In the genomic region with DNA sequence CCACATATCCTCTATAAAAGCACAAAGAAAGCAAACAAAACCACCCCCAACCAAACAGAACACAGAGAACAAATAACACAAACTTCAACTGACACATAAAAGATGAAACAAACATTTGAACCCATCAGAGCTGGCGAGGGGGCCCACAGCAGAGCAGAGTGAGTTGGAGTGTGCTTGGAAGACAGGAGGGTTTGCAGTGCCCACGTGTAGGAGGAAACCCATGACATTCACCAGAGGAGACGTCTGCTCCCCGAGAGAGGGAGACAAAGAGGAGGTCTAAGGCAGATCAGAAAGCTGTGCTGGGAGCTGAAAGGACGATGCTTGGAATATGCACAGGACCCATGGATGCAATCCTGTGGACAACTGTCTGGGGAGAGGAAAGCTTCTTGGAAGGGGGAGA, we compare ENCODE assay signal across 2 cellular contexts.
TF ChIP-seq lines count a peak whose summit lies in the region.

No MANE protein-coding gene starts in this region.

TF ChIP-seq in SK-N-SH, 30 proteins besides CTCF, POLR2A, EP300 and RAD21 (continued from another document):
- TF ChIP-seq MXI1 (IDR thresholded peaks at IDR 0.05; ENCODE audit: low read depth, low read length) (peak; percentile 34; the same call in 1 of the 2 replicates), SMC3 (IDR thresholded peaks at IDR 0.05; ENCODE audit: low read depth, low read length) (peak; percentile 5; the same call in 1 of the 2 replicates), CHD2 (IDR thresholded peaks at IDR 0.05; ENCODE audit: low read length, partially characterized antibody) (no peak), RXRA (IDR thresholded peaks at IDR 0.05; ENCODE audit: borderline replicate concordance, low read depth) (no peak), MEF2A (IDR thresholded peaks at IDR 0.05; ENCODE audit: borderline replicate concordance, low read depth) (no peak)
- TF ChIP-seq, protein P1, sequence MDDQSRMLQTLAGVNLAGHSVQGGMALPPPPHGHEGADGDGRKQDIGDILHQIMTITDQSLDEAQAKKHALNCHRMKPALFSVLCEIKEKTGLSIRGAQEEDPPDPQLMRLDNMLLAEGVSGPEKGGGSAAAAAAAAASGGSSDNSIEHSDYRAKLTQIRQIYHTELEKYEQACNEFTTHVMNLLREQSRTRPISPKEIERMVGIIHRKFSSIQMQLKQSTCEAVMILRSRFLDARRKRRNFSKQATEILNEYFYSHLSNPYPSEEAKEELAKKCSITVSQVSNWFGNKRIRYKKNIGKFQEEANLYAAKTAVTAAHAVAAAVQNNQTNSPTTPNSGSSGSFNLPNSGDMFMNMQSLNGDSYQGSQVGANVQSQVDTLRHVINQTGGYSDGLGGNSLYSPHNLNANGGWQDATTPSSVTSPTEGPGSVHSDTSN (IDR thresholded peaks at IDR 0.05), result no peak
TF ChIP-seq in SK-N-SH: peak in this region for 2.

TF ChIP-seq in HepG2, 621 proteins besides CTCF, POLR2A, EP300 and RAD21 (continued from another document):
- TF ChIP-seq SMC3 (IDR thresholded peaks at IDR 0.05; ENCODE audit: low read length) (peak; percentile 45; the same call in 1 of the 2 replicates), NAIF1 (CRISPR knock-in tag; IDR thresholded peaks at IDR 0.05; ENCODE audit: borderline replicate concordance) (no peak), TEAD2 (CRISPR knock-in tag; IDR thresholded peaks at IDR 0.05) (no peak), STAG1 (CRISPR knock-in tag; IDR thresholded peaks at IDR 0.05) (peak; percentile 59), SRSF1 (optimal IDR thresholded peaks at IDR 0.05; ENCODE audit: low read depth, low read length) (no peak), XRCC5 (optimal IDR thresholded peaks at IDR 0.05; ENCODE audit: low read length) (peak; percentile 41), ZNF350 (CRISPR knock-in tag; IDR thresholded peaks at IDR 0.05; ENCODE audit: borderline replicate concordance, low read depth) (no peak), ZNF17 (CRISPR knock-in tag; IDR thresholded peaks at IDR 0.05) (no peak)
- TF ChIP-seq, protein P2, sequence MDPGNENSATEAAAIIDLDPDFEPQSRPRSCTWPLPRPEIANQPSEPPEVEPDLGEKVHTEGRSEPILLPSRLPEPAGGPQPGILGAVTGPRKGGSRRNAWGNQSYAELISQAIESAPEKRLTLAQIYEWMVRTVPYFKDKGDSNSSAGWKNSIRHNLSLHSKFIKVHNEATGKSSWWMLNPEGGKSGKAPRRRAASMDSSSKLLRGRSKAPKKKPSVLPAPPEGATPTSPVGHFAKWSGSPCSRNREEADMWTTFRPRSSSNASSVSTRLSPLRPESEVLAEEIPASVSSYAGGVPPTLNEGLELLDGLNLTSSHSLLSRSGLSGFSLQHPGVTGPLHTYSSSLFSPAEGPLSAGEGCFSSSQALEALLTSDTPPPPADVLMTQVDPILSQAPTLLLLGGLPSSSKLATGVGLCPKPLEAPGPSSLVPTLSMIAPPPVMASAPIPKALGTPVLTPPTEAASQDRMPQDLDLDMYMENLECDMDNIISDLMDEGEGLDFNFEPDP (CRISPR knock-in tag; conservative IDR thresholded peaks at IDR 0.05), result no peak
- TF ChIP-seq, protein P3, sequence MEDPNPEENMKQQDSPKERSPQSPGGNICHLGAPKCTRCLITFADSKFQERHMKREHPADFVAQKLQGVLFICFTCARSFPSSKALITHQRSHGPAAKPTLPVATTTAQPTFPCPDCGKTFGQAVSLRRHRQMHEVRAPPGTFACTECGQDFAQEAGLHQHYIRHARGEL (CRISPR knock-in tag; IDR thresholded peaks at IDR 0.05), result peak; percentile 99
- TF ChIP-seq, protein P4, sequence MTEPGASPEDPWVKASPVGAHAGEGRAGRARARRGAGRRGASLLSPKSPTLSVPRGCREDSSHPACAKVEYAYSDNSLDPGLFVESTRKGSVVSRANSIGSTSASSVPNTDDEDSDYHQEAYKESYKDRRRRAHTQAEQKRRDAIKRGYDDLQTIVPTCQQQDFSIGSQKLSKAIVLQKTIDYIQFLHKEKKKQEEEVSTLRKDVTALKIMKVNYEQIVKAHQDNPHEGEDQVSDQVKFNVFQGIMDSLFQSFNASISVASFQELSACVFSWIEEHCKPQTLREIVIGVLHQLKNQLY (CRISPR knock-in tag; IDR thresholded peaks at IDR 0.05), result no peak
- TF ChIP-seq, protein P5, sequence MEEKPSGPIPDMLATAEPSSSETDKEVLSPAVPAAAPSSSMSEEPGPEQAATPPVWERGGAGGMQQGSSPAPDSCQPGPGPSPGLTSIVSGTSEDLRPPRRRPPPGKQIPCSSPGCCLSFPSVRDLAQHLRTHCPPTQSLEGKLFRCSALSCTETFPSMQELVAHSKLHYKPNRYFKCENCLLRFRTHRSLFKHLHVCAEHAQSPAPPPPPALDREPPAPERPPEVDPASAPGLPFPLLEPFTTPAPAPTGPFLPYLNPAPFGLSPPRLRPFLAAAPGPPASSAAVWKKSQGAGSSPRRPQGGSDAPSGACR (CRISPR knock-in tag; IDR thresholded peaks at IDR 0.05), result no peak
TF ChIP-seq in HepG2: peak in this region for 4.
